Comparison of ENCODE assay signal across 1 cellular context in the genomic region with DNA sequence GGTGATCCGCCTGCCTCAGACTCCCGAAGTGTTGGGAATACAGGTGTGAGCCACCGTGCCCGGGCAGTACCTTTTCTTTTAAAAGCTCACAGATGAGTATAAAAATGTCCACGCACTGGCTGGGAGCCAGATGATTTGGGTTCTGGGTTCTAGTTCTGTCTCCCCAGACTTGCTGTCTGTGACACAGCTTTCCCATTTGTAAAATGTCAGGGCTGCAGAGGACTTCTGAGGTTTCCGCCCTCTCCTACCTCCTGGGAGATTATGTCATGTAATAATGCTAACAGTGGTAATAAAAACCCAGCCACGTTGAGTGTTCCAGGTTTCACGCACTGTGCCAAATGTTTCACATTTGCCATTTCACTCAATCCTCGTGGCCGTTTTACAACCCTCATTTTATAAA.
TF ChIP-seq lines count a peak whose summit lies in the region.

No MANE protein-coding gene starts in this region.

TF ChIP-seq in WTC11, 78 proteins besides CTCF, POLR2A, EP300 and RAD21 (continued from another document):
- TF ChIP-seq, protein P1, sequence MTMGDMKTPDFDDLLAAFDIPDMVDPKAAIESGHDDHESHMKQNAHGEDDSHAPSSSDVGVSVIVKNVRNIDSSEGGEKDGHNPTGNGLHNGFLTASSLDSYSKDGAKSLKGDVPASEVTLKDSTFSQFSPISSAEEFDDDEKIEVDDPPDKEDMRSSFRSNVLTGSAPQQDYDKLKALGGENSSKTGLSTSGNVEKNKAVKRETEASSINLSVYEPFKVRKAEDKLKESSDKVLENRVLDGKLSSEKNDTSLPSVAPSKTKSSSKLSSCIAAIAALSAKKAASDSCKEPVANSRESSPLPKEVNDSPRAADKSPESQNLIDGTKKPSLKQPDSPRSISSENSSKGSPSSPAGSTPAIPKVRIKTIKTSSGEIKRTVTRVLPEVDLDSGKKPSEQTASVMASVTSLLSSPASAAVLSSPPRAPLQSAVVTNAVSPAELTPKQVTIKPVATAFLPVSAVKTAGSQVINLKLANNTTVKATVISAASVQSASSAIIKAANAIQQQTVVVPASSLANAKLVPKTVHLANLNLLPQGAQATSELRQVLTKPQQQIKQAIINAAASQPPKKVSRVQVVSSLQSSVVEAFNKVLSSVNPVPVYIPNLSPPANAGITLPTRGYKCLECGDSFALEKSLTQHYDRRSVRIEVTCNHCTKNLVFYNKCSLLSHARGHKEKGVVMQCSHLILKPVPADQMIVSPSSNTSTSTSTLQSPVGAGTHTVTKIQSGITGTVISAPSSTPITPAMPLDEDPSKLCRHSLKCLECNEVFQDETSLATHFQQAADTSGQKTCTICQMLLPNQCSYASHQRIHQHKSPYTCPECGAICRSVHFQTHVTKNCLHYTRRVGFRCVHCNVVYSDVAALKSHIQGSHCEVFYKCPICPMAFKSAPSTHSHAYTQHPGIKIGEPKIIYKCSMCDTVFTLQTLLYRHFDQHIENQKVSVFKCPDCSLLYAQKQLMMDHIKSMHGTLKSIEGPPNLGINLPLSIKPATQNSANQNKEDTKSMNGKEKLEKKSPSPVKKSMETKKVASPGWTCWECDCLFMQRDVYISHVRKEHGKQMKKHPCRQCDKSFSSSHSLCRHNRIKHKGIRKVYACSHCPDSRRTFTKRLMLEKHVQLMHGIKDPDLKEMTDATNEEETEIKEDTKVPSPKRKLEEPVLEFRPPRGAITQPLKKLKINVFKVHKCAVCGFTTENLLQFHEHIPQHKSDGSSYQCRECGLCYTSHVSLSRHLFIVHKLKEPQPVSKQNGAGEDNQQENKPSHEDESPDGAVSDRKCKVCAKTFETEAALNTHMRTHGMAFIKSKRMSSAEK (CRISPR knock-in tag; IDR thresholded peaks at IDR 0.05; ENCODE audit: borderline replicate concordance) = no peak
- TF ChIP-seq ZNF671 (CRISPR knock-in tag; IDR thresholded peaks at IDR 0.05) (no peak), GABPB1 (CRISPR knock-in tag; IDR thresholded peaks at IDR 0.05) (no peak), EMX1 (CRISPR knock-in tag; IDR thresholded peaks at IDR 0.05) (no peak), TP53 (CRISPR knock-in tag; IDR thresholded peaks at IDR 0.05) (no peak)
- TF ChIP-seq, protein P2, sequence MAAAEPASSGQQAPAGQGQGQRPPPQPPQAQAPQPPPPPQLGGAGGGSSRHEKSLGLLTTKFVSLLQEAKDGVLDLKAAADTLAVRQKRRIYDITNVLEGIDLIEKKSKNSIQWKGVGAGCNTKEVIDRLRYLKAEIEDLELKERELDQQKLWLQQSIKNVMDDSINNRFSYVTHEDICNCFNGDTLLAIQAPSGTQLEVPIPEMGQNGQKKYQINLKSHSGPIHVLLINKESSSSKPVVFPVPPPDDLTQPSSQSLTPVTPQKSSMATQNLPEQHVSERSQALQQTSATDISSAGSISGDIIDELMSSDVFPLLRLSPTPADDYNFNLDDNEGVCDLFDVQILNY (CRISPR knock-in tag; IDR thresholded peaks at IDR 0.05) = no peak
- TF ChIP-seq, protein P3, sequence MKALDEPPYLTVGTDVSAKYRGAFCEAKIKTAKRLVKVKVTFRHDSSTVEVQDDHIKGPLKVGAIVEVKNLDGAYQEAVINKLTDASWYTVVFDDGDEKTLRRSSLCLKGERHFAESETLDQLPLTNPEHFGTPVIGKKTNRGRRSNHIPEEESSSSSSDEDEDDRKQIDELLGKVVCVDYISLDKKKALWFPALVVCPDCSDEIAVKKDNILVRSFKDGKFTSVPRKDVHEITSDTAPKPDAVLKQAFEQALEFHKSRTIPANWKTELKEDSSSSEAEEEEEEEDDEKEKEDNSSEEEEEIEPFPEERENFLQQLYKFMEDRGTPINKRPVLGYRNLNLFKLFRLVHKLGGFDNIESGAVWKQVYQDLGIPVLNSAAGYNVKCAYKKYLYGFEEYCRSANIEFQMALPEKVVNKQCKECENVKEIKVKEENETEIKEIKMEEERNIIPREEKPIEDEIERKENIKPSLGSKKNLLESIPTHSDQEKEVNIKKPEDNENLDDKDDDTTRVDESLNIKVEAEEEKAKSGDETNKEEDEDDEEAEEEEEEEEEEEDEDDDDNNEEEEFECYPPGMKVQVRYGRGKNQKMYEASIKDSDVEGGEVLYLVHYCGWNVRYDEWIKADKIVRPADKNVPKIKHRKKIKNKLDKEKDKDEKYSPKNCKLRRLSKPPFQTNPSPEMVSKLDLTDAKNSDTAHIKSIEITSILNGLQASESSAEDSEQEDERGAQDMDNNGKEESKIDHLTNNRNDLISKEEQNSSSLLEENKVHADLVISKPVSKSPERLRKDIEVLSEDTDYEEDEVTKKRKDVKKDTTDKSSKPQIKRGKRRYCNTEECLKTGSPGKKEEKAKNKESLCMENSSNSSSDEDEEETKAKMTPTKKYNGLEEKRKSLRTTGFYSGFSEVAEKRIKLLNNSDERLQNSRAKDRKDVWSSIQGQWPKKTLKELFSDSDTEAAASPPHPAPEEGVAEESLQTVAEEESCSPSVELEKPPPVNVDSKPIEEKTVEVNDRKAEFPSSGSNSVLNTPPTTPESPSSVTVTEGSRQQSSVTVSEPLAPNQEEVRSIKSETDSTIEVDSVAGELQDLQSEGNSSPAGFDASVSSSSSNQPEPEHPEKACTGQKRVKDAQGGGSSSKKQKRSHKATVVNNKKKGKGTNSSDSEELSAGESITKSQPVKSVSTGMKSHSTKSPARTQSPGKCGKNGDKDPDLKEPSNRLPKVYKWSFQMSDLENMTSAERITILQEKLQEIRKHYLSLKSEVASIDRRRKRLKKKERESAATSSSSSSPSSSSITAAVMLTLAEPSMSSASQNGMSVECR (CRISPR knock-in tag; IDR thresholded peaks at IDR 0.05; ENCODE audit: borderline replicate concordance) = no peak
- TF ChIP-seq, protein P4, sequence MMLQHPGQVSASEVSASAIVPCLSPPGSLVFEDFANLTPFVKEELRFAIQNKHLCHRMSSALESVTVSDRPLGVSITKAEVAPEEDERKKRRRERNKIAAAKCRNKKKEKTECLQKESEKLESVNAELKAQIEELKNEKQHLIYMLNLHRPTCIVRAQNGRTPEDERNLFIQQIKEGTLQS (CRISPR knock-in tag; conservative IDR thresholded peaks at IDR 0.05) = no peak
